6 cellular contexts compared by ENCODE assay signal in the genomic region with DNA sequence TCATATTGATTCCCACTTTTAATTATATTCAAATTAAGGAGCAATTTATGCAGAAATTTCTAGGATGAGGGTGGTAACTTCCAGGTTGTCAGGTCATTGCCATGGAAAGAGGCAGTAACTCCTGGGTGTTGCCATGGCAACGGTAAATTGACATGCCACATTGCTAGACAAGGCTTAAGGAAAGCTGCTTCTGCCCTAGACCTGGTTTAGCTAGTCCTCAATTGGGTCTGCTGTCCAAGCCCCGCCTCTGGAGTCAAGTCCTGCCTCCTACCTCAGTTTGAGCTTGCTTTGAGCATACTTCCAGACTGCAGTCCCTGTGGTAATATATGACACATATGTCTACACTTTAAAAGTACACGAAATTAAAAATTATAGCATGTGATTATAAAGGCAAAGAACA. TPM values are rescaled to one million over a fixed set of nuclear protein-coding genes. Genes with fewer than 3 reads are reported as not detected.
"Had no signal": no experiment of that assay in that cellular context is flagged by ENCODE, and none has a peak within 500 bp of the region (broad histone marks: within the 10 kb centered on the region; RNA-seq: fewer than 3 reads in every experiment).

No MANE protein-coding gene starts in this region.

RNA-seq across cellular contexts. Expression of a gene that starts 53.9 kb away (rescaled TPM):
- total RNA-seq: M059J, PC-3, Peyer's patch, Right ventricle myocardium superior, SJSA1 had no signal
- polyA plus RNA-seq: SK-N-SH had no signal
